Comparison of ENCODE assay signal across 21 cellular contexts in the genomic region with DNA sequence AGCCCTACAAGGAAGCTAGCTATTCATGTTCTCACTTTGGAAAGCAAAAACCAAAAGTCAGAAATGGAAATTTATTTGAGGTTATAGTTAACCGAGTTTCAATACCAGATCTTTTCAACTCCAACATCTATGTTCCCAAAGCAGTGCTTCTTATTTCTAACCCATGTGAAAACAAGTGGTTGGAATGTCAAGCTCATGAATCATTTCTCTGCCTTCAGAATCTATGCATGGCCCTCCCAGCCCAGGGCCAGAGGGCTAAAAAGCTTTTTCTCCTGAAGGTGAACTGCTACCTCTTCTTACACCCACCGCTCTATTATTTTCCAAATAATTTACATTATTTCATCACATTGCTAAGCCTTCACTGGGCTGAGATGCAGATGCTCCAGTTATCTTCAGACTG.
"Had no signal": no experiment of that assay in that cellular context is flagged by ENCODE, and none has a peak within 500 bp of the region (broad histone marks: within the 10 kb centered on the region; RNA-seq: fewer than 3 reads in every experiment).

No MANE protein-coding gene starts in this region.

- H3K27ac Mint-ChIP-seq: activated B cell treated with CpG ODN at 0.5 μM for 24 hours; activated naive CD4-positive, alpha-beta T cell treated with anti-CD3 and anti-CD28 coated beads, Interleukin-2, amount 10 ng/mL, durations not matched to agents 7 days and 5 days; activated T-helper 2 cell treated with anti-CD3 and anti-CD28 coated beads, Interferon-gamma antibody, Interleukin-2, Interleukin-4, amounts not matched to agents 10 μg/mL and 5 μg/mL and 100 μg/mL, durations not matched to agents 14 hours and 24 hours and 36 hours; immature natural killer cell; nephron; T-helper 17 cell had no signal

- H3K9me3 Mint-ChIP-seq: activated naive CD4-positive, alpha-beta T cell treated with anti-CD3 and anti-CD28 coated beads, Interleukin-2, amount 10 ng/mL, durations not matched to agents 7 days and 5 days; activated T-helper 2 cell treated with anti-CD3 and anti-CD28 coated beads, Interferon-gamma antibody, Interleukin-2, Interleukin-4, amounts not matched to agents 10 μg/mL and 5 μg/mL and 100 μg/mL, durations not matched to agents 14 hours and 24 hours and 36 hours had no signal

- H3K4me1 Mint-ChIP-seq: activated naive CD4-positive, alpha-beta T cell treated with anti-CD3 and anti-CD28 coated beads, Interleukin-2, amount 10 ng/mL, durations not matched to agents 7 days and 5 days; immature natural killer cell; nephron; T-helper 17 cell had no signal

- H3K36me3 ChIP-seq: colonic mucosa, sigmoid colon, upper lobe of right lung had no signal

- H3K9me3 ChIP-seq: colonic mucosa, mucosa of descending colon, psoas muscle, SK-N-SH, upper lobe of right lung had no signal

- H3K4me3 Mint-ChIP-seq: activated B cell treated with CpG ODN at 0.5 μM for 24 hours; activated naive CD4-positive, alpha-beta T cell treated with anti-CD3 and anti-CD28 coated beads, Interleukin-2, amount 10 ng/mL, durations not matched to agents 7 days and 5 days; immature natural killer cell; nephron; T-helper 17 cell had no signal

- H3K36me3 Mint-ChIP-seq: activated naive CD4-positive, alpha-beta T cell treated with anti-CD3 and anti-CD28 coated beads, Interleukin-2, amount 10 ng/mL, durations not matched to agents 7 days and 5 days; immature natural killer cell had no signal

- H3K4me2 ChIP-seq: SK-N-SH had no signal

- H3K4me3 ChIP-seq: colonic mucosa, mucosa of descending colon, psoas muscle, sigmoid colon, upper lobe of right lung had no signal

- ATAC-seq: mucosa of descending colon; psoas muscle; stimulated activated naive CD8-positive, alpha-beta T cell treated with anti-CD3 and anti-CD28 coated beads, Interleukin-15, Interleukin-2, amounts not matched to agents 100 U/mL and 50 U/mL, for 24 hours; T-helper 17 cell; upper lobe of right lung had no signal

- H3K27ac ChIP-seq: colonic mucosa, epithelial cell of prostate, psoas muscle, sigmoid colon, upper lobe of right lung had no signal

- FAIRE-seq: TTC549 had no signal

- H3K27me3 Mint-ChIP-seq: activated B cell treated with CpG ODN at 0.5 μM for 24 hours had no signal

- H3K4me1 ChIP-seq: colonic mucosa, psoas muscle, sigmoid colon, upper lobe of right lung had no signal

- DNase-seq: activated B cell treated with CpG ODN at 0.5 μM for 24 hours; activated CD4-positive, alpha-beta T cell treated with anti-CD3 and anti-CD28 coated beads, Interleukin-2, amount 50 U/mL, for 1 hour; activated naive CD4-positive, alpha-beta T cell treated with anti-CD3 and anti-CD28 coated beads, Interleukin-2, amount 10 ng/mL, durations not matched to agents 7 days and 5 days; amniotic stem cell; colonic mucosa; effector CD8-positive, alpha-beta T cell; immature natural killer cell; mucosa of descending colon; psoas muscle; sigmoid colon; SK-N-SH; stimulated activated CD4-positive, alpha-beta T cell treated with anti-CD3 and anti-CD28 coated beads, Interleukin-12 subunit alpha, Interleukin-12 subunit beta, amount 100 ng/mL, for 4 hours; stimulated activated CD4-positive, alpha-beta T cell treated with anti-CD3 and anti-CD28 coated beads, Interleukin-2, amount 100 ng/mL, for 48 hours; stimulated activated CD8-positive, alpha-beta memory T cell treated with anti-CD3 and anti-CD28 coated beads, Interleukin-4, amount 100 ng/mL, for 48 hours; stimulated activated naive CD8-positive, alpha-beta T cell treated with anti-CD3 and anti-CD28 coated beads, Interleukin-15, Interleukin-2, amounts not matched to agents 100 U/mL and 50 U/mL, for 24 hours; T-helper 17 cell; upper lobe of right lung had no signal

- H3K9ac ChIP-seq: SK-N-SH had no signal

- H3K27me3 ChIP-seq: colonic mucosa, sigmoid colon, upper lobe of right lung had no signal
